Comparison of ENCODE assay signal across 15 cellular contexts in genomic region chr6:16548121-16548520, GRCh38.
DNase-seq lines count a peak whose midpoint lies in the region; ATAC-seq and TF ChIP-seq lines count a peak whose summit lies in the region.
"Had no signal": no experiment of that assay in that cellular context is flagged by ENCODE, and none has a peak within 500 bp of the region (broad histone marks: within the 10 kb centered on the region; RNA-seq: fewer than 3 reads in every experiment).

No MANE protein-coding gene starts in this region.

- no peak overlapping the region for H2AFZ ChIP-seq in GM23248

- H3K27ac ChIP-seq in AG04450 (ENCODE audit: low read depth, low read length), result no peak overlapping the region
- no peak overlapping the region for H3K27ac ChIP-seq in GM23248
- H3K27ac ChIP-seq in naive thymus-derived CD4-positive, alpha-beta T cell (ENCODE audit: low read depth, low read length), result no peak overlapping the region
- H3K27ac ChIP-seq: A549, SJCRH30 had no signal

- H3K27ac Mint-ChIP-seq in naive thymus-derived CD4-positive, alpha-beta T cell, result no peak overlapping the region

- CTCF ChIA-PET in AG04450 (lab: Charles Lee), result interaction anchor here (0.6 kb wide), 1 partner anchor 446 kb away, joined by 3 read pairs; no protein-coding TSS in a partner anchor
- CTCF ChIA-PET in naive thymus-derived CD4-positive, alpha-beta T cell (lab: Charles Lee), result no interaction called here

- H3K27me3 ChIP-seq in AG04450 (ENCODE audit: control insufficient read depth, insufficient read depth, low read length) (no peaks in the 10 kb centered on the region), GM23248 (replicated peaks; ENCODE audit: insufficient read depth) (no peaks in the 10 kb centered on the region)
- H3K27me3 ChIP-seq in naive thymus-derived CD4-positive, alpha-beta T cell (ENCODE audit: control insufficient read depth in 2 of 2, insufficient read depth in 2 of 2, low read length in 2 of 2), result no peaks in the 10 kb centered on the region
- H3K27me3 ChIP-seq: SJCRH30 had no signal

- no peaks in the 10 kb centered on the region for H3K36me3 ChIP-seq in GM23248 (ENCODE audit: low read depth)
- no peaks in the 10 kb centered on the region for H3K36me3 ChIP-seq in naive thymus-derived CD4-positive, alpha-beta T cell (ENCODE audit: control insufficient read depth in 2 of 3, insufficient read depth in 3 of 3, low read length in 3 of 3)
- H3K36me3 ChIP-seq: SJCRH30 had no signal

- no peaks in the 10 kb centered on the region for H3K9me2 ChIP-seq in GM23248 (ENCODE audit: insufficient read depth)

- no peak for TF ChIP-seq CTCF in AG04450 (IDR thresholded peaks at IDR 0.05; ENCODE audit: low read depth, low read length)
- TF ChIP-seq CTCF in fibroblast of the aortic adventitia (IDR thresholded peaks at IDR 0.05; ENCODE audit: insufficient read depth, low read length), result no peak

- H3K4me3 Mint-ChIP-seq in naive thymus-derived CD4-positive, alpha-beta T cell, result no peak overlapping the region

- no peaks in the 10 kb centered on the region for H3K9me3 ChIP-seq in AG04450 (ENCODE audit: control insufficient read depth, insufficient read depth, low read length)
- no peaks in the 10 kb centered on the region for H3K9me3 ChIP-seq in GM23248 (ENCODE audit: low read depth)
- H3K9me3 ChIP-seq in naive thymus-derived CD4-positive, alpha-beta T cell (ENCODE audit: control insufficient read depth in 2 of 3, low read length in 3 of 3), result no peaks in the 10 kb centered on the region
- H3K9me3 ChIP-seq: A549, SJCRH30 had no signal

- H3K36me3 Mint-ChIP-seq in naive thymus-derived CD4-positive, alpha-beta T cell, result peaks cover 0 to 52% (median 21%) of the 10 kb centered on the region in 5 donors

- H3K4me2 ChIP-seq in GM23248 (ENCODE audit: unreplicated experiment), result no peak overlapping the region
- H3K4me2 ChIP-seq: A549 had no signal

- peaks cover 0 to 1% (median 0%) of the 10 kb centered on the region in 11 donors for H3K9me3 Mint-ChIP-seq in naive thymus-derived CD4-positive, alpha-beta T cell

- WGBS in GM23248 (ENCODE audit: low coverage in 1 of 2, low lambda C conversion rate in 2 of 2, missing lambda C conversion rate in 2 of 2), 2 experiments, result 69 to 71% methylated on average over 2 of the region's 2 CpGs

- in situ Hi-C loops in GM23248 (cut with MboI), result no loop called here

- no peak overlapping the region for H3K9ac ChIP-seq in GM23248

- H3K79me2 ChIP-seq in GM23248 (ENCODE audit: insufficient read depth), result peaks cover 7% of the 10 kb centered on the region; the same call in 1 of the 2 replicates

- peaks cover 0 to 2% (median 0%) of the 10 kb centered on the region in 7 donors for H3K4me1 Mint-ChIP-seq in naive thymus-derived CD4-positive, alpha-beta T cell

- POLR2A ChIA-PET in AG04450 (lab: Yijun Ruan, JAX), result no interaction called here
- POLR2A ChIA-PET in naive thymus-derived CD4-positive, alpha-beta T cell (lab: Charles Lee), result no interaction called here

- intact Hi-C loops in naive thymus-derived CD4-positive, alpha-beta T cell (cut with micrococcal nuclease), result no loop called here

- no peaks in the 10 kb centered on the region; the same call in 1 of the 2 replicates for H3F3A ChIP-seq in GM23248 (ENCODE audit: insufficient read depth)

- no peaks in the 10 kb centered on the region; the same call in 1 of the 2 replicates for H4K20me1 ChIP-seq in GM23248 (ENCODE audit: insufficient read depth)

- H3K4me1 ChIP-seq in GM23248 (ENCODE audit: insufficient read depth), result peaks cover 6% of the 10 kb centered on the region; the same call in 1 of the 2 replicates
- H3K4me1 ChIP-seq in naive thymus-derived CD4-positive, alpha-beta T cell (ENCODE audit: control insufficient read depth in 2 of 2, insufficient read depth in 2 of 2, low read length in 2 of 2), result no peaks in the 10 kb centered on the region
- H3K4me1 ChIP-seq: A549, SJCRH30 had no signal

- DNase-seq in AG04450 (ENCODE audit: low read depth, low spot score) (peak; percentile 10), GM23248 (peak; percentile 56), amniotic epithelial cell (ENCODE audit: low read depth) (peak; percentile 38), fibroblast of the aortic adventitia (ENCODE audit: low read depth) (peak; percentile 8), NCI-H2081 (lab: John Stamatoyannopoulos, UW) (no peak)
- no peak for DNase-seq in naive thymus-derived CD4-positive, alpha-beta T cell
- DNase-seq: C1 segment of cervical spinal cord; DND-41; NCI-H187 treated with DMSO at 0.1 percent for 48 hours; NCI-H446; NCI-H69; NK-92 treated with Interleukin-12 subunit alpha and Interleukin-12 subunit beta, amount 100 ng/mL, for 24 hours; SJCRH30 had no signal

- H3K27me3 Mint-ChIP-seq in naive thymus-derived CD4-positive, alpha-beta T cell, result no peaks in the 10 kb centered on the region

- no peak for ATAC-seq in naive thymus-derived CD4-positive, alpha-beta T cell
- ATAC-seq in GM19397 (IDR thresholded peaks at IDR 0.05; ENCODE audit: unreplicated experiment), result no peak
- ATAC-seq: A549 had no signal

- H3K4me3 ChIP-seq in AG04450 (ENCODE audit: low read depth, low read length) (no peak overlapping the region), GM23248 (no peak overlapping the region), fibroblast of the aortic adventitia (ENCODE audit: low read depth, low read length) (no peak overlapping the region)
- no peak overlapping the region for H3K4me3 ChIP-seq in naive thymus-derived CD4-positive, alpha-beta T cell (ENCODE audit: low read length)
- H3K4me3 ChIP-seq: A549, SJCRH30 had no signal

Comparison
In these comparisons a context has a peak if more than half of its experiments do, and no peak if none do; other contexts are left out.
1. DNase-seq: peak in AG04450 (single experiment), GM23248 (single experiment), amniotic epithelial cell (single experiment) and fibroblast of the aortic adventitia (single experiment); none in NCI-H2081 (0 of 2) and naive thymus-derived CD4-positive, alpha-beta T cell (0 of 9).